ENCODE assay signal across 8 cellular contexts in the genomic region with DNA sequence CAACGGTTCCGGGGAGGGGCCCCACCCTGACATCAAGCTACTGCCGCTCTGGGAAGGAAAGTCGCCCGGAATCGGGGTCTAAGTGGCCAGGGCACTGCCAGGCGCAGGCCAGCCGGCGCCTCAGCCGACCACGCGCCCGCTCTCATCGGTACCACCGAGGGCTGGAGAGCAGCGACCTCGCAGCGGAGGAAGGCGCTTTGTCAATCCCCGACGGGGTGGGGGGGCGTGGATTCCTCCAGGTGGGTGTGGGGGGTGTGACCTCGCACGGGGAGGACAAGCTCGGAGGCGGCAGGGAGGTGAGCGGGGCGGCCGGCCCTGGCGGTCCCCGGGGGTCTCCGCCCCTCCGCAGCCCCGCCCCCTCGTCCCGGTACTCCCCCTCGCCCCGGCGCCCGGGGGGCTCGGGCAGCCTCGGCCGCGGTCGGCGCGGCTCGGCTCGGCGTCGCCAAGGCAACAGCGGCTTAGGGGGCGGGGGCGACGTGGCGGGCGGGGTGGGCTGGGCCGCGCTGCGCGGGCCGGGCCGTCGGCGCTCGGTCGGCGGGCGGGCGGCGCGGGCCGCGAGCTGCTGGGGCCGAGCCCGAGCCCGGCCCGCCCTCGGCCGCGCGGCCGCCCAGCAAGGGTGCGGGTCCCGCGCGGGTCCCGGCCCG. TPM values are rescaled to one million over a fixed set of nuclear protein-coding genes. Genes with fewer than 3 reads are reported as not detected.
DNase-seq lines count a peak whose midpoint lies in the region; ATAC-seq and TF ChIP-seq lines count a peak whose summit lies in the region.

No MANE protein-coding gene starts in this region.

- no peaks in the 10 kb centered on the region for H3K9me3 Mint-ChIP-seq in CD8-positive, alpha-beta T cell
- no peaks in the 10 kb centered on the region for H3K9me3 Mint-ChIP-seq in activated CD4-positive, alpha-beta memory T cell treated with anti-CD3 and anti-CD28 coated beads, Interleukin-2, amount 10 ng/mL, durations not matched to agents 7 days and 5 days

- peaks cover 24% of the 10 kb centered on the region for H3K27me3 Mint-ChIP-seq in CD8-positive, alpha-beta T cell (ENCODE audit: low read depth)
- H3K27me3 Mint-ChIP-seq in activated CD4-positive, alpha-beta memory T cell treated with anti-CD3 and anti-CD28 coated beads, Interleukin-2, amount 10 ng/mL, durations not matched to agents 7 days and 5 days, result peaks cover 57% of the 10 kb centered on the region

- H3K36me3 Mint-ChIP-seq in CD8-positive, alpha-beta T cell, result no peaks in the 10 kb centered on the region
- no peaks in the 10 kb centered on the region for H3K36me3 Mint-ChIP-seq in activated CD4-positive, alpha-beta memory T cell treated with anti-CD3 and anti-CD28 coated beads, Interleukin-2, amount 10 ng/mL, durations not matched to agents 7 days and 5 days (ENCODE audit: low read depth)

- TF ChIP-seq POLR2A in gastroesophageal sphincter (IDR thresholded peaks at IDR 0.05), result no peak

- H3F3A ChIP-seq in SK-N-SH (replicated peaks; ENCODE audit: insufficient read depth), result peaks cover 21% of the 10 kb centered on the region

- peak; percentile 25 for ATAC-seq in CD8-positive, alpha-beta T cell
- ATAC-seq in gastroesophageal sphincter (peak; percentile 64), sciatic nerve (no peak), GM18519 (IDR thresholded peaks at IDR 0.05; ENCODE audit: low FRiP score, unreplicated experiment) (no peak)
- ATAC-seq in activated CD4-positive, CD25-positive, alpha-beta regulatory T cell treated with anti-CD3 and anti-CD28 coated beads, Interleukin-2, amount 50 U/mL, for 24 hours, result no peak

- peaks cover 39% of the 10 kb centered on the region for H3K79me2 ChIP-seq in SK-N-SH (ENCODE audit: insufficient read depth)

- peaks cover 18% of the 10 kb centered on the region for H3K27me3 ChIP-seq in CD8-positive, alpha-beta T cell (ENCODE audit: insufficient read depth, low read length)
- no peaks in the 10 kb centered on the region for H3K27me3 ChIP-seq in HAP-1 (ENCODE audit: low read depth)
- no peaks in the 10 kb centered on the region for H3K27me3 ChIP-seq in SK-N-SH (ENCODE audit: insufficient read depth)
- no peaks in the 10 kb centered on the region for H3K27me3 ChIP-seq in gastroesophageal sphincter

- H3K4me2 ChIP-seq in SK-N-SH, result peak overlapping the region; percentile 97; the same call in 1 of the 2 replicates

- H3K27ac ChIP-seq in CD8-positive, alpha-beta T cell (ENCODE audit: low read depth, low read length), result no peak overlapping the region
- H3K27ac ChIP-seq in SK-N-SH (ENCODE audit: low read depth in 2 of 2, low read length in 1 of 2) (peak overlapping the region in 1 of 2 experiments; percentile 87; a peak in 1 of 4 replicates), gastroesophageal sphincter (peak overlapping the region in 1 of 4 donors; percentile 75)

- CTCF ChIA-PET in CD8-positive, alpha-beta T cell (lab: Charles Lee), result interaction anchor here (1.4 kb wide), 1 partner anchor 45 kb away, joined by 3 read pairs; no protein-coding TSS in a partner anchor
- CTCF ChIA-PET in SK-N-SH (lab: Yijun Ruan, JAX), result interaction anchor here (0.8 to 8.2 kb wide), 17 partner anchors 9 to 297 kb away, joined by 3 to 150 read pairs (median 5); no protein-coding TSS in a partner anchor
- CTCF ChIA-PET in activated CD4-positive, alpha-beta memory T cell treated with anti-CD3 and anti-CD28 coated beads, Interleukin-2, amount 10 ng/mL, durations not matched to agents 7 days and 5 days (lab: Charles Lee), result interaction anchor here (1.0 to 3.6 kb wide), 3 partner anchors 11 to 36 kb away, joined by 3 to 13 read pairs (median 4); no protein-coding TSS in a partner anchor

- no peak for TF ChIP-seq RAD21 in SK-N-SH (IDR thresholded peaks at IDR 0.05; ENCODE audit: low read length)

- in situ Hi-C loops in HAP-1 (cut with MboI; ENCODE audit: low sequenced_read_pairs), result no loop called here

- H3K27ac Mint-ChIP-seq in CD8-positive, alpha-beta T cell, result no peak overlapping the region
- no peak overlapping the region for H3K27ac Mint-ChIP-seq in activated CD4-positive, alpha-beta memory T cell treated with anti-CD3 and anti-CD28 coated beads, Interleukin-2, amount 10 ng/mL, durations not matched to agents 7 days and 5 days

- H3K36me3 ChIP-seq in CD8-positive, alpha-beta T cell (ENCODE audit: insufficient read depth, low read length), result no peaks in the 10 kb centered on the region
- H3K36me3 ChIP-seq in HAP-1 (replicated peaks), result no peaks in the 10 kb centered on the region
- H3K36me3 ChIP-seq in SK-N-SH (replicated peaks in 1 of 2; ENCODE audit: control insufficient read depth in 1 of 2, insufficient read depth in 2 of 2, low read length in 1 of 2), result peaks cover 0 to 1% of the 10 kb centered on the region in 2 experiments
- no peaks in the 10 kb centered on the region for H3K36me3 ChIP-seq in gastroesophageal sphincter

- H3K4me3 ChIP-seq in CD8-positive, alpha-beta T cell (ENCODE audit: low read depth, low read length), result peak overlapping the region; percentile 19
- H3K4me3 ChIP-seq in HAP-1 (peak overlapping the region; percentile 51), SK-N-SH (ENCODE audit: low read depth in 2 of 2, low read length in 1 of 2) (peak overlapping the region; percentile 75 to 76; a peak in 3 of 4 replicates), gastroesophageal sphincter (peak overlapping the region; percentile 10 to 68)

- H3K4me3 Mint-ChIP-seq in CD8-positive, alpha-beta T cell, result peak overlapping the region; percentile 56
- H3K4me3 Mint-ChIP-seq in activated CD4-positive, alpha-beta memory T cell treated with anti-CD3 and anti-CD28 coated beads, Interleukin-2, amount 10 ng/mL, durations not matched to agents 7 days and 5 days, result no peak overlapping the region

- H3K4me1 Mint-ChIP-seq in CD8-positive, alpha-beta T cell (ENCODE audit: low read depth), result peaks cover 23% of the 10 kb centered on the region
- H3K4me1 Mint-ChIP-seq in activated CD4-positive, alpha-beta memory T cell treated with anti-CD3 and anti-CD28 coated beads, Interleukin-2, amount 10 ng/mL, durations not matched to agents 7 days and 5 days, result peaks cover 7% of the 10 kb centered on the region

- H4K20me1 ChIP-seq in SK-N-SH (ENCODE audit: insufficient read depth), result peaks cover 43% of the 10 kb centered on the region

- POLR2A ChIA-PET in CD8-positive, alpha-beta T cell (lab: Charles Lee), result interaction anchor here (1.6 kb wide), 1 partner anchor 34 kb away, joined by 4 read pairs; no protein-coding TSS in a partner anchor
- POLR2A ChIA-PET in SK-N-SH (lab: Yijun Ruan, JAX), result interaction anchor here (1.1 to 1.5 kb wide), 2 partner anchors 13 to 54 kb away, joined by 3 read pairs; no protein-coding TSS in a partner anchor
- POLR2A ChIA-PET in activated CD4-positive, alpha-beta memory T cell treated with anti-CD3 and anti-CD28 coated beads, Interleukin-2, amount 10 ng/mL, durations not matched to agents 7 days and 5 days (lab: Charles Lee), result no interaction called here

- TF ChIP-seq EP300 in SK-N-SH (IDR thresholded peaks at IDR 0.05; ENCODE audit: borderline replicate concordance in 1 of 2, low read depth in 1 of 2, low read length in 1 of 2) (no peak), gastroesophageal sphincter (IDR thresholded peaks at IDR 0.05) (no peak)

- intact Hi-C loops in CD8-positive, alpha-beta T cell (cut with DNase I, micrococcal nuclease), result no loop called here
- intact Hi-C loops in sciatic nerve (cut with DNase I), result no loop called here

- H3K9me3 ChIP-seq in CD8-positive, alpha-beta T cell (ENCODE audit: low read length), result no peaks in the 10 kb centered on the region
- H3K9me3 ChIP-seq in HAP-1, result no peaks in the 10 kb centered on the region
- no peaks in the 10 kb centered on the region for H3K9me3 ChIP-seq in SK-N-SH
- H3K9me3 ChIP-seq in gastroesophageal sphincter, result no peaks in the 10 kb centered on the region

- H3K9ac ChIP-seq in SK-N-SH, result peak overlapping the region; percentile 71; the same call in 1 of the 2 replicates

- no peaks in the 10 kb centered on the region for H3K9me2 ChIP-seq in SK-N-SH

- no peak overlapping the region for H2AFZ ChIP-seq in SK-N-SH (ENCODE audit: low read depth)

- peak in 2 of 7 experiments; percentile 27 to 39 for DNase-seq in CD8-positive, alpha-beta T cell
- peak; percentile 53 to 80 for DNase-seq in HAP-1 (ENCODE audit: low spot score in 2 of 2)
- peak; percentile 96 for DNase-seq in SK-N-SH
- DNase-seq in sciatic nerve (ENCODE audit: low spot score), result peak; percentile 71
- DNase-seq in activated CD4-positive, alpha-beta memory T cell treated with anti-CD3 and anti-CD28 coated beads, Interleukin-2, amount 10 ng/mL, durations not matched to agents 7 days and 5 days, result no peak

- TF ChIP-seq CTCF in CD8-positive, alpha-beta T cell (IDR thresholded peaks at IDR 0.05), result no peak
- TF ChIP-seq CTCF in SK-N-SH (IDR thresholded peaks at IDR 0.05) (no peak), gastroesophageal sphincter (IDR thresholded peaks at IDR 0.05) (no peak)

- H3K4me1 ChIP-seq in CD8-positive, alpha-beta T cell (ENCODE audit: insufficient read depth, low read length), result peaks cover 8% of the 10 kb centered on the region
- H3K4me1 ChIP-seq in HAP-1 (peaks cover 6% of the 10 kb centered on the region), SK-N-SH (ENCODE audit: control insufficient read depth in 1 of 2, insufficient read depth in 2 of 2, low read depth in 1 of 2, low read length in 1 of 2) (peaks cover 0 to 51% of the 10 kb centered on the region in 2 experiments; a peak in 1 of 4 replicates), gastroesophageal sphincter (peaks cover 0 to 41% (median 21%) of the 10 kb centered on the region in 3 donors)

- WGBS in SK-N-SH (ENCODE audit: low lambda C conversion rate), result 24% methylated on average over 19 of the region's 89 CpGs
- no CpG with 5 or more reads among the region's 89 CpGs for WGBS in gastroesophageal sphincter (ENCODE audit: low coverage in 1 of 2), 2 donors

TF ChIP-seq in SK-N-SH, 30 proteins besides CTCF, POLR2A, EP300 and RAD21:
- no peak for TF ChIP-seq EZH2phosphoT487 (IDR thresholded peaks at IDR 0.05; ENCODE audit: borderline replicate concordance, low read depth)
- peak; percentile 21 for TF ChIP-seq MXI1 (IDR thresholded peaks at IDR 0.05; ENCODE audit: low read depth, low read length)

RNA-seq across cellular contexts. Expression of a gene that starts 47.3 kb away (rescaled TPM):
- 1 to 10 TPM in 1 of 2 experiments, under 1 TPM in 1; 0.58 to 1.2 TPM for total RNA-seq in CD8-positive, alpha-beta T cell
- polyA plus RNA-seq in SK-N-SH (2012; rRNA removed), result 21.4 and 25.4 TPM in 2 replicates
- polyA plus RNA-seq in SK-N-SH (2012; cell fraction: cytosol; rRNA removed), result 9.4 and 15.4 TPM in 2 replicates
- polyA plus RNA-seq in SK-N-SH (2012; cell fraction: nucleus; rRNA removed), result 30.4 and 34.4 TPM in 2 replicates
- total RNA-seq in gastroesophageal sphincter, result 10 to 100 TPM; 42.0 to 93.4 (median 47.9) TPM
- 70.7 TPM for total RNA-seq in sciatic nerve
- total RNA-seq in activated CD4-positive, alpha-beta memory T cell treated with anti-CD3 and anti-CD28 coated beads, Interleukin-2, amount 10 ng/mL, durations not matched to agents 7 days and 5 days, result not detected

Comparison
In these comparisons a context has a peak if more than half of its experiments do, and no peak if none do; other contexts are left out.
1. ATAC-seq: peak in CD8-positive, alpha-beta T cell (single experiment) and gastroesophageal sphincter (single experiment); none in sciatic nerve (single experiment), GM18519 (single experiment) and activated CD4-positive, CD25-positive, alpha-beta regulatory T cell treated with anti-CD3 and anti-CD28 coated beads, Interleukin-2, amount 50 U/mL, for 24 hours (0 of 2).
2. H3K4me3 ChIP-seq: peak in every context shown above with its lines; median percentile 76 in SK-N-SH; 51 in HAP-1; 39 in gastroesophageal sphincter; 19 in CD8-positive, alpha-beta T cell.
3. RNA of a gene that starts 47.3 kb away (total RNA-seq): 70.7 TPM in sciatic nerve (single experiment) and 42.0 to 93.4 TPM in gastroesophageal sphincter; 0.58 to 1.2 TPM in CD8-positive, alpha-beta T cell and not detected in activated CD4-positive, alpha-beta memory T cell treated with anti-CD3 and anti-CD28 coated beads, Interleukin-2, amount 10 ng/mL, durations not matched to agents 7 days and 5 days; every median in the first group is over 10 times any median in the second.